ENCODE assay signal across 8 cellular contexts in the genomic region with DNA sequence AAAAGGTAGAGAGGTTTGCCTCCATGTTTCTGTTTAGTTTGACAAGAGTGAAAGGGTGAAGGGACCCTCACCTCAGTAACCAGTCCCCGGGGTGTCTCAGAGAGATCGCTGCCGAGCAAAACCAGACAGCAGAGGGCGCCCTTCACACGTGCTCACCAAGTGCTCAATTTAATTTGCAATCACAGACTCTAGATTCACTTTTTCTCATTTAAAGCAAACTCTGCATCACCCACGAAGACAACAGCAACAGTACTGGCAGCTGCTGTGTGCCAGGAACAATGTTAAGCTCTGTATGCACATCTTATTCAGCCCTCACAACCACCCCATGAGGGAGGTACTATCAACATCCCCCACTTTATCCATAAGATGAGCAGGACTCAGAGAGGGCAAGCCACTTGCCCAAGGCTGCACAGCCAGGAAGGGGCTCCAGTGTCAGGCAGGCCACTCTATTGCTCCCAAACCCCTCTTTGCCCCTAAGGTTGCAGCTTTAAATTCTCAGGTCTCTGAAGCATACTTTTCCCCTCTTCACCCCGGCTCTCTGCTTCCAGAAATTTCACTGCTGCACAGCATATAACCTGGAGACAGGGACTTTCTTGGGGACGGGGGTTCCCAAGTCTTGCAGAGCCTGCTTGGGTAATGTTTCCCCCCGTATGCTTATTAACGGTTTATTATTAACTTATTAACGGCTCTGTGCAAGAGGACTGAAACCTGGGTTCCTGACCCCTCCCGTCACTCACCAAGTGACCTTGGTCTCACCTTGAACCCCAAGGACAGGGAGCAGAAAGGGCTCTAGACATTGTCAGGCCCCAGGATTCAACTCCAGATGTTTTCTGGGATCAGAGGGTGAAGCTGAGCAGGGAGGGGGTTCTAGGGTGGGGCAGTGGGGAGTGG.
DNase-seq lines count a peak whose midpoint lies in the region; ATAC-seq and TF ChIP-seq lines count a peak whose summit lies in the region.

No MANE protein-coding gene starts in this region.

- DNase-seq in G401 (ENCODE audit: low spot score) (peak; percentile 50), MG63 (peak; percentile 75), SK-N-SH (peak; percentile 86), Right ventricle myocardium inferior (ENCODE audit: missing footprints) (peak; percentile 84), psoas muscle (peak; percentile 66 to 76), vagina (ENCODE audit: extremely low spot score in 2 of 2) (no peak)
- DNase-seq in activated naive CD4-positive, alpha-beta T cell treated with anti-CD3 and anti-CD28 coated beads, Interleukin-2, amount 50 U/mL, for 16 hours = peak; percentile 75

- ATAC-seq in Right ventricle myocardium inferior = peak; percentile 68
- ATAC-seq in psoas muscle = peak in 3 of 4 donors; percentile 72 to 80 (median 76)
- ATAC-seq in GM21576 (IDR thresholded peaks at IDR 0.05; ENCODE audit: unreplicated experiment) = no peak

- WGBS in SK-N-SH (ENCODE audit: low lambda C conversion rate) = 20% methylated on average over 11 of the region's 12 CpGs
- 36 to 40% (median 36%) methylated on average over 12 of the region's 12 CpGs for WGBS in psoas muscle, 3 donors

- H3K9ac ChIP-seq in SK-N-SH = no peak overlapping the region

- no peak for TF ChIP-seq POLR2A in vagina (IDR thresholded peaks at IDR 0.05)

- H3K4me3 ChIP-seq in MG63 (no peak overlapping the region), SK-N-SH (ENCODE audit: low read depth in 2 of 2, low read length in 1 of 2) (no peak overlapping the region), psoas muscle (no peak overlapping the region), vagina (no peak overlapping the region)

- in situ Hi-C loops in G401 (cut with HindIII; ENCODE audit: low sequenced_read_pairs) = no loop called here

- TF ChIP-seq CTCF in SK-N-SH (IDR thresholded peaks at IDR 0.05) (peak; percentile 95), psoas muscle (IDR thresholded peaks at IDR 0.05) (peak; percentile 87), vagina (IDR thresholded peaks at IDR 0.05) (peak; percentile 66 to 77 (median 75))

- TF ChIP-seq EP300 in SK-N-SH (IDR thresholded peaks at IDR 0.05; ENCODE audit: borderline replicate concordance in 1 of 2, low read depth in 1 of 2, low read length in 1 of 2) = no peak

- no peaks in the 10 kb centered on the region for H3K79me2 ChIP-seq in SK-N-SH (ENCODE audit: insufficient read depth)

- H3K27ac ChIP-seq in SK-N-SH (ENCODE audit: low read depth in 2 of 2, low read length in 1 of 2) (no peak overlapping the region), psoas muscle (no peak overlapping the region), vagina (no peak overlapping the region)

- POLR2A ChIA-PET in SK-N-SH (lab: Yijun Ruan, JAX) = no interaction called here

- no peaks in the 10 kb centered on the region for H3K36me3 ChIP-seq in MG63
- H3K36me3 ChIP-seq in SK-N-SH (replicated peaks in 1 of 2; ENCODE audit: control insufficient read depth in 1 of 2, insufficient read depth in 2 of 2, low read length in 1 of 2) = no peaks in the 10 kb centered on the region
- no peaks in the 10 kb centered on the region for H3K36me3 ChIP-seq in psoas muscle (ENCODE audit: insufficient read depth in 1 of 2, low read depth in 1 of 2)
- no peaks in the 10 kb centered on the region for H3K36me3 ChIP-seq in vagina

- H3K4me1 ChIP-seq in SK-N-SH (ENCODE audit: control insufficient read depth in 1 of 2, insufficient read depth in 2 of 2, low read depth in 1 of 2, low read length in 1 of 2) = no peaks in the 10 kb centered on the region; a peak in 1 of 4 replicates
- no peaks in the 10 kb centered on the region for H3K4me1 ChIP-seq in psoas muscle
- no peaks in the 10 kb centered on the region for H3K4me1 ChIP-seq in vagina

- CTCF ChIA-PET in SK-N-SH (lab: Yijun Ruan, JAX) = interaction anchor here (0.6 to 6.6 kb wide), 30 partner anchors 11 to 324 kb away, joined by 3 to 71 read pairs (median 4); a partner anchor contains a TSS

- H3K4me2 ChIP-seq in SK-N-SH = no peak overlapping the region

- intact Hi-C loops in Right ventricle myocardium inferior (cut with DNase I) = loop anchor here (1.0 to 5.0 kb wide), 3 partner anchors 100 to 227 kb away; a partner anchor contains a TSS
- intact Hi-C loops in psoas muscle (cut with DNase I) = loop anchor here (1.0 to 10.0 kb wide), 3 partner anchors 99 to 225 kb away; a partner anchor contains a TSS
- intact Hi-C loops in vagina (cut with DNase I) = loop anchor here (2.0 kb wide), 1 partner anchor 105 kb away; no protein-coding TSS in a partner anchor

- TF ChIP-seq RAD21 in SK-N-SH (IDR thresholded peaks at IDR 0.05; ENCODE audit: low read length) = peak; percentile 94

- H3K27me3 ChIP-seq in MG63 (peaks cover 5% of the 10 kb centered on the region), SK-N-SH (ENCODE audit: insufficient read depth) (no peaks in the 10 kb centered on the region), psoas muscle (ENCODE audit: insufficient read depth in 3 of 3, low read length in 2 of 3) (peaks cover 0 to 29% (median 0%) of the 10 kb centered on the region in 3 donors), vagina (no peaks in the 10 kb centered on the region)

- H2AFZ ChIP-seq in SK-N-SH (ENCODE audit: low read depth) = no peak overlapping the region

- no peaks in the 10 kb centered on the region for H3F3A ChIP-seq in SK-N-SH (replicated peaks; ENCODE audit: insufficient read depth)

- H3K9me3 ChIP-seq in MG63 (no peaks in the 10 kb centered on the region), SK-N-SH (no peaks in the 10 kb centered on the region), psoas muscle (no peaks in the 10 kb centered on the region), vagina (no peaks in the 10 kb centered on the region)

- no peaks in the 10 kb centered on the region for H4K20me1 ChIP-seq in SK-N-SH (ENCODE audit: insufficient read depth)

- no peaks in the 10 kb centered on the region for H3K9me2 ChIP-seq in SK-N-SH

TF ChIP-seq in SK-N-SH, 30 proteins besides CTCF, POLR2A, EP300 and RAD21:
- no peak for TF ChIP-seq TAF1 (IDR thresholded peaks at IDR 0.05; ENCODE audit: borderline replicate concordance, low read depth, low read length)
- no peak for TF ChIP-seq SIN3A (IDR thresholded peaks at IDR 0.05; ENCODE audit: borderline replicate concordance, low read depth, low read length)
- TF ChIP-seq EZH2phosphoT487 (IDR thresholded peaks at IDR 0.05; ENCODE audit: borderline replicate concordance, low read depth) = no peak
- TF ChIP-seq, protein P1, sequence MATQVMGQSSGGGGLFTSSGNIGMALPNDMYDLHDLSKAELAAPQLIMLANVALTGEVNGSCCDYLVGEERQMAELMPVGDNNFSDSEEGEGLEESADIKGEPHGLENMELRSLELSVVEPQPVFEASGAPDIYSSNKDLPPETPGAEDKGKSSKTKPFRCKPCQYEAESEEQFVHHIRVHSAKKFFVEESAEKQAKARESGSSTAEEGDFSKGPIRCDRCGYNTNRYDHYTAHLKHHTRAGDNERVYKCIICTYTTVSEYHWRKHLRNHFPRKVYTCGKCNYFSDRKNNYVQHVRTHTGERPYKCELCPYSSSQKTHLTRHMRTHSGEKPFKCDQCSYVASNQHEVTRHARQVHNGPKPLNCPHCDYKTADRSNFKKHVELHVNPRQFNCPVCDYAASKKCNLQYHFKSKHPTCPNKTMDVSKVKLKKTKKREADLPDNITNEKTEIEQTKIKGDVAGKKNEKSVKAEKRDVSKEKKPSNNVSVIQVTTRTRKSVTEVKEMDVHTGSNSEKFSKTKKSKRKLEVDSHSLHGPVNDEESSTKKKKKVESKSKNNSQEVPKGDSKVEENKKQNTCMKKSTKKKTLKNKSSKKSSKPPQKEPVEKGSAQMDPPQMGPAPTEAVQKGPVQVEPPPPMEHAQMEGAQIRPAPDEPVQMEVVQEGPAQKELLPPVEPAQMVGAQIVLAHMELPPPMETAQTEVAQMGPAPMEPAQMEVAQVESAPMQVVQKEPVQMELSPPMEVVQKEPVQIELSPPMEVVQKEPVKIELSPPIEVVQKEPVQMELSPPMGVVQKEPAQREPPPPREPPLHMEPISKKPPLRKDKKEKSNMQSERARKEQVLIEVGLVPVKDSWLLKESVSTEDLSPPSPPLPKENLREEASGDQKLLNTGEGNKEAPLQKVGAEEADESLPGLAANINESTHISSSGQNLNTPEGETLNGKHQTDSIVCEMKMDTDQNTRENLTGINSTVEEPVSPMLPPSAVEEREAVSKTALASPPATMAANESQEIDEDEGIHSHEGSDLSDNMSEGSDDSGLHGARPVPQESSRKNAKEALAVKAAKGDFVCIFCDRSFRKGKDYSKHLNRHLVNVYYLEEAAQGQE (IDR thresholded peaks at IDR 0.05; ENCODE audit: low read depth, low read length) = no peak
- TF ChIP-seq, protein P2, sequence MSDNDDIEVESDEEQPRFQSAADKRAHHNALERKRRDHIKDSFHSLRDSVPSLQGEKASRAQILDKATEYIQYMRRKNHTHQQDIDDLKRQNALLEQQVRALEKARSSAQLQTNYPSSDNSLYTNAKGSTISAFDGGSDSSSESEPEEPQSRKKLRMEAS (IDR thresholded peaks at IDR 0.05; ENCODE audit: low read depth) = peak; percentile 64
- peak; percentile 96 for TF ChIP-seq SMC3 (IDR thresholded peaks at IDR 0.05; ENCODE audit: low read depth, low read length)
- TF ChIP-seq POLR2AphosphoS5 (IDR thresholded peaks at IDR 0.05; ENCODE audit: low read depth, low read length) = no peak
- TF ChIP-seq NRF1 (IDR thresholded peaks at IDR 0.05; ENCODE audit: low read depth, low read length) = no peak
- TF ChIP-seq MEF2A (IDR thresholded peaks at IDR 0.05; ENCODE audit: borderline replicate concordance, low read depth) = no peak
- TF ChIP-seq, protein P3, sequence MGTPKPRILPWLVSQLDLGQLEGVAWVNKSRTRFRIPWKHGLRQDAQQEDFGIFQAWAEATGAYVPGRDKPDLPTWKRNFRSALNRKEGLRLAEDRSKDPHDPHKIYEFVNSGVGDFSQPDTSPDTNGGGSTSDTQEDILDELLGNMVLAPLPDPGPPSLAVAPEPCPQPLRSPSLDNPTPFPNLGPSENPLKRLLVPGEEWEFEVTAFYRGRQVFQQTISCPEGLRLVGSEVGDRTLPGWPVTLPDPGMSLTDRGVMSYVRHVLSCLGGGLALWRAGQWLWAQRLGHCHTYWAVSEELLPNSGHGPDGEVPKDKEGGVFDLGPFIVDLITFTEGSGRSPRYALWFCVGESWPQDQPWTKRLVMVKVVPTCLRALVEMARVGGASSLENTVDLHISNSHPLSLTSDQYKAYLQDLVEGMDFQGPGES (IDR thresholded peaks at IDR 0.05; ENCODE audit: low read depth, low read length) = no peak
- no peak for TF ChIP-seq FOXJ3 (CRISPR knock-in tag; IDR thresholded peaks at IDR 0.05)
- 0 out of 2 replicates have a peak, but pooled peaks have one; percentile 13 for TF ChIP-seq RCOR1 (IDR thresholded peaks at IDR 0.05; ENCODE audit: low read length)

Comparison
In these comparisons a context has a peak if more than half of its experiments do, and no peak if none do; other contexts are left out.
1. DNase-seq: peak in G401 (single experiment), MG63 (single experiment), SK-N-SH (single experiment), activated naive CD4-positive, alpha-beta T cell treated with anti-CD3 and anti-CD28 coated beads, Interleukin-2, amount 50 U/mL, for 16 hours (single experiment), Right ventricle myocardium inferior (single experiment) and psoas muscle (2 of 2); none in vagina (0 of 2).
2. Peak in every context shown above with its lines, with median percentiles within 50 percentile points of each other: CTCF ChIP-seq.